In genomic region chr1:226121049-226121586, GRCh38 we compare ENCODE assay signal across 1 cellular context.
A peak's percentile ranks its signal among the peaks of the same experiment; 100 is the strongest.
TF ChIP-seq lines count a peak whose summit lies in the region.

No MANE protein-coding gene starts in this region.

TF ChIP-seq in H1, 55 proteins besides CTCF, POLR2A, EP300 and RAD21 (continued from another document):
- TF ChIP-seq SIRT6 (IDR thresholded peaks at IDR 0.05; ENCODE audit: low read length) (no peak), GABPA (IDR thresholded peaks at IDR 0.05; ENCODE audit: borderline replicate concordance, insufficient read depth, low read length) (peak; percentile 32; the same call in 1 of the 2 replicates), E2F6 (IDR thresholded peaks at IDR 0.05) (peak; percentile 80), KDM4A (IDR thresholded peaks at IDR 0.05; ENCODE audit: low read depth, low read length, severe bottlenecking) (no peak)
TF ChIP-seq in H1: peak in this region for 4.
